7 cellular contexts compared by ENCODE assay signal in genomic region chr10:93702278-93703001, GRCh38. TPM values are rescaled to one million over a fixed set of nuclear protein-coding genes. Genes with fewer than 3 reads are reported as not detected.
DNase-seq lines count a peak whose midpoint lies in the region; ATAC-seq, FAIRE-seq and TF ChIP-seq lines count a peak whose summit lies in the region.

Gene FRA10AC1, minus strand, starts transcription at chr10:93702592. Its CDS starts 2,486 bp downstream, at chr10:93700106.

- peak within 1 kb of the TSS; percentile 94 for H3K4me2 ChIP-seq in astrocyte (ENCODE audit: low read length)

- no peaks in the 10 kb centered on the region for H3K36me3 Mint-ChIP-seq in astrocyte (ENCODE audit: low read depth, unreplicated experiment)

- peaks cover 2% of the 10 kb centered on the region for H3K4me1 Mint-ChIP-seq in astrocyte (ENCODE audit: low read depth, unreplicated experiment)

- H3K27me3 Mint-ChIP-seq in astrocyte (ENCODE audit: low read depth, unreplicated experiment): no peaks in the 10 kb centered on the region

- peaks cover 8% of the 10 kb centered on the region for H3K36me3 ChIP-seq in astrocyte (ENCODE audit: insufficient read depth, low read length)

- intact Hi-C loops in T-helper 2 cell treated with Interferon-gamma antibody and Interleukin-4, amounts not matched to agents 100 ng/mL and 5 ng/mL, for 36 hours (cut with micrococcal nuclease): loop anchor here (1.0 to 2.0 kb wide), 3 partner anchors 191 to 661 kb away; partner anchors contain the start of genes CEP55 and SLC35G1

- peak within 1 kb of the TSS; percentile 93 for H2AFZ ChIP-seq in astrocyte (ENCODE audit: low read depth, low read length)

- H3K27me3 ChIP-seq in astrocyte (ENCODE audit: insufficient read depth, low read length): no peaks in the 10 kb centered on the region

- peak; percentile 11 for TF ChIP-seq CTCF in astrocyte (IDR thresholded peaks at IDR 0.05; ENCODE audit: insufficient read depth, low read depth, low read length)

- peak; percentile 63 for DNase-seq in NCI-H1694 treated with DMSO at 0.1 percent for 48 hours (lab: John Stamatoyannopoulos, UW)
- DNase-seq in astrocyte (ENCODE audit: low read depth): peak; percentile 87
- peak; percentile 90 to 92 for DNase-seq in hippocampal formation (lab: John Stamatoyannopoulos, UW)
- DNase-seq in renal cortical epithelial cell (ENCODE audit: low read depth): peak; percentile 60

- H3K9me3 Mint-ChIP-seq in astrocyte (ENCODE audit: unreplicated experiment): no peaks in the 10 kb centered on the region

- H3K4me1 ChIP-seq in astrocyte (ENCODE audit: insufficient read depth, low read length): peaks cover 10% of the 10 kb centered on the region

- H3K79me2 ChIP-seq in astrocyte (ENCODE audit: insufficient read depth, low read length): peaks cover 19% of the 10 kb centered on the region

- peak; percentile 56 for ATAC-seq in GM18499 (IDR thresholded peaks at IDR 0.05; ENCODE audit: insufficient read depth, unreplicated experiment)
- ATAC-seq in HG02885 (IDR thresholded peaks at IDR 0.05; ENCODE audit: poor library complexity, unreplicated experiment): peak; percentile 84

- no peaks in the 10 kb centered on the region for H3K9me3 ChIP-seq in astrocyte (ENCODE audit: insufficient read depth, low read depth, low read length)

- peak within 1 kb of the TSS; percentile 85 for H3K27ac ChIP-seq in astrocyte (ENCODE audit: low read depth, low read length)

- peak within 1 kb of the TSS; percentile 92 for H3K4me3 ChIP-seq in astrocyte (ENCODE audit: insufficient read depth, low read depth, low read length)

- peak within 1 kb of the TSS; percentile 97 for H3K9ac ChIP-seq in astrocyte (ENCODE audit: low read length)

- H4K20me1 ChIP-seq in astrocyte (ENCODE audit: insufficient read depth, low read length): no peaks in the 10 kb centered on the region

- H3K4me3 Mint-ChIP-seq in astrocyte (ENCODE audit: unreplicated experiment): no peak within 1 kb of the TSS

- no peak within 1 kb of the TSS for H3K27ac Mint-ChIP-seq in astrocyte (ENCODE audit: unreplicated experiment)

- FAIRE-seq in astrocyte (lab: Jason Lieb, UNC): no peak

RNA-seq across cellular contexts. Expression of gene FRA10AC1, which starts in this region (rescaled TPM):
- total RNA-seq in T-helper 2 cell treated with Interferon-gamma antibody and Interleukin-4, amounts not matched to agents 100 ng/mL and 5 ng/mL, for 36 hours: 17.5 and 21.8 TPM in 2 replicates
- 10.6 and 13.2 TPM in 2 replicates for total RNA-seq in astrocyte
- total RNA-seq in renal cortical epithelial cell: 1.0 and 14.8 TPM in 2 replicates

Comparison
In these comparisons a context has a peak if more than half of its experiments do, and no peak if none do; other contexts are left out.
1. Peak in every context shown above with its lines: DNase-seq, ATAC-seq, H3K4me3 ChIP-seq and H3K27ac ChIP-seq.